9 cellular contexts compared by ENCODE assay signal in the genomic region with DNA sequence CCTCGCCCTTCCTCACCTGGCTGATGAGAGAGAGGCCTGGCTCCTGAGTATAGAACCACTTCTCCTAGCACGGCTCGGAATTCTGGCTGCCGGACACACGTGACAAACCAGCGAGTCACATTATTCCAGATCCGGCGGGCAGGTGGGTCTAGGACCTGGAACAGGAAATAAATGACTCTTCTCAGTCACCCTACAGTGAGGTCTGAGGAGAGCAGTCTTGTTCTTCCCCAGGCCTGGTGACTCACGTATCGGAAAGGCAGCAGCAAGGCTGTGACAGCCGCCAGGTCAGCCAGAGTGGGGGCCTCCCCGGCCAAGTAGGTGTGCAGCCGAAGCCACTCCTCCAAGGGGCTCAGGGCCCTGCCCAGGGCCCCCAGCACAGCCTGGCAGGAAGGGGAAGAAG. TPM values are rescaled to one million over a fixed set of nuclear protein-coding genes. Genes with fewer than 3 reads are reported as not detected.
DNase-seq lines count a peak whose midpoint lies in the region; ATAC-seq and TF ChIP-seq lines count a peak whose summit lies in the region.
"Had no signal": no experiment of that assay in that cellular context is flagged by ENCODE, and none has a peak within 500 bp of the region (broad histone marks: within the 10 kb centered on the region; RNA-seq: fewer than 3 reads in every experiment).

No MANE protein-coding gene starts in this region.

- peaks cover 63% of the 10 kb centered on the region for H3K79me2 ChIP-seq in GM23248 (ENCODE audit: insufficient read depth)

- H3K27me3 Mint-ChIP-seq in activated CD8-positive, alpha-beta T cell treated with anti-CD3 and anti-CD28 coated beads, Interleukin-2, amount 10 ng/mL, durations not matched to agents 7 days and 5 days (ENCODE audit: low read depth) = no peaks in the 10 kb centered on the region
- H3K27me3 Mint-ChIP-seq in glutamatergic neuron (ENCODE audit: unreplicated experiment) = peaks cover 9% of the 10 kb centered on the region

- ATAC-seq in activated CD8-positive, alpha-beta T cell treated with anti-CD3 and anti-CD28 coated beads, Interleukin-2, amount 10 ng/mL, durations not matched to agents 7 days and 5 days = no peak
- no peak for ATAC-seq in GM18868 (IDR thresholded peaks at IDR 0.05; ENCODE audit: unreplicated experiment)

- H3K27me3 ChIP-seq in GM23248 (replicated peaks; ENCODE audit: insufficient read depth) = no peaks in the 10 kb centered on the region

- peak overlapping the region; percentile 43 for H3K27ac Mint-ChIP-seq in activated CD8-positive, alpha-beta T cell treated with anti-CD3 and anti-CD28 coated beads, Interleukin-2, amount 10 ng/mL, durations not matched to agents 7 days and 5 days
- no peak overlapping the region for H3K27ac Mint-ChIP-seq in glutamatergic neuron (ENCODE audit: unreplicated experiment)

- no peak overlapping the region for H3K4me2 ChIP-seq in GM23248 (ENCODE audit: unreplicated experiment)

- no peak overlapping the region for H3K27ac ChIP-seq in GM23248

- 87 to 91% methylated on average over 13 of the region's 13 CpGs for WGBS in GM23248 (ENCODE audit: low coverage in 1 of 2, low lambda C conversion rate in 2 of 2, missing lambda C conversion rate in 2 of 2), 2 experiments

- no peak overlapping the region for H3K4me3 ChIP-seq in GM23248

- in situ Hi-C loops in GM23248 (cut with MboI) = no loop called here

- no peaks in the 10 kb centered on the region for H3K9me3 Mint-ChIP-seq in activated CD8-positive, alpha-beta T cell treated with anti-CD3 and anti-CD28 coated beads, Interleukin-2, amount 10 ng/mL, durations not matched to agents 7 days and 5 days (ENCODE audit: insufficient read depth)
- H3K9me3 Mint-ChIP-seq in glutamatergic neuron (ENCODE audit: unreplicated experiment) = peaks cover 20% of the 10 kb centered on the region

- no peak overlapping the region for H3K9ac ChIP-seq in GM23248

- H3F3A ChIP-seq in GM23248 (ENCODE audit: insufficient read depth) = peaks cover 22% of the 10 kb centered on the region

- H3K9me2 ChIP-seq in GM23248 (ENCODE audit: insufficient read depth) = no peaks in the 10 kb centered on the region

- H3K4me3 Mint-ChIP-seq in activated CD8-positive, alpha-beta T cell treated with anti-CD3 and anti-CD28 coated beads, Interleukin-2, amount 10 ng/mL, durations not matched to agents 7 days and 5 days = no peak overlapping the region
- H3K4me3 Mint-ChIP-seq in glutamatergic neuron (ENCODE audit: unreplicated experiment) = peak overlapping the region; percentile 52

- peaks cover 44% of the 10 kb centered on the region for H3K4me1 Mint-ChIP-seq in activated CD8-positive, alpha-beta T cell treated with anti-CD3 and anti-CD28 coated beads, Interleukin-2, amount 10 ng/mL, durations not matched to agents 7 days and 5 days (ENCODE audit: low read depth)
- H3K4me1 Mint-ChIP-seq in glutamatergic neuron (ENCODE audit: low read depth, unreplicated experiment) = peaks cover 18% of the 10 kb centered on the region

- H4K20me1 ChIP-seq in GM23248 (ENCODE audit: insufficient read depth) = no peaks in the 10 kb centered on the region

- DNase-seq in A172 (ENCODE audit: low spot score) = peak; percentile 85
- peak; percentile 36 for DNase-seq in GM23248
- DNase-seq in activated CD8-positive, alpha-beta T cell treated with anti-CD3 and anti-CD28 coated beads, Interleukin-2, amount 10 ng/mL, durations not matched to agents 7 days and 5 days = no peak
- DNase-seq in glutamatergic neuron = no peak
- no peak for DNase-seq in NCI-H2227 (lab: John Stamatoyannopoulos, UW; ENCODE audit: unreplicated experiment)
- no peak for DNase-seq in DMS 273 (lab: John Stamatoyannopoulos, UW; ENCODE audit: unreplicated experiment)
- DNase-seq in head of caudate nucleus = no peak
- DNase-seq: NCI-H2081 treated with DMSO at 0.1 percent for 48 hours had no signal

- CTCF ChIA-PET in activated CD8-positive, alpha-beta T cell treated with anti-CD3 and anti-CD28 coated beads, Interleukin-2, amount 10 ng/mL, durations not matched to agents 7 days and 5 days (lab: Charles Lee) = interaction anchor here (0.6 to 3.0 kb wide), 3 partner anchors 14 to 23 kb away, joined by 3 to 9 read pairs (median 3); partner anchors contain the start of gene LSM2

- H3K9me3 ChIP-seq in GM23248 (ENCODE audit: low read depth) = no peaks in the 10 kb centered on the region

- intact Hi-C loops in head of caudate nucleus (cut with DNase I) = no loop called here

- peaks cover 6% of the 10 kb centered on the region; the same call in 1 of the 2 replicates for H3K4me1 ChIP-seq in GM23248 (ENCODE audit: insufficient read depth)

- peaks cover 20% of the 10 kb centered on the region for H3K36me3 ChIP-seq in GM23248 (ENCODE audit: low read depth)

- POLR2A ChIA-PET in activated CD8-positive, alpha-beta T cell treated with anti-CD3 and anti-CD28 coated beads, Interleukin-2, amount 10 ng/mL, durations not matched to agents 7 days and 5 days (lab: Charles Lee) = interaction anchor here (0.8 kb wide), 1 partner anchor 251 kb away, joined by 3 read pairs; no protein-coding TSS in a partner anchor

- H3K36me3 Mint-ChIP-seq in activated CD8-positive, alpha-beta T cell treated with anti-CD3 and anti-CD28 coated beads, Interleukin-2, amount 10 ng/mL, durations not matched to agents 7 days and 5 days (ENCODE audit: low read depth) = peaks cover 43% of the 10 kb centered on the region
- peaks cover 4% of the 10 kb centered on the region for H3K36me3 Mint-ChIP-seq in glutamatergic neuron (ENCODE audit: unreplicated experiment)

- TF ChIP-seq CTCF in glutamatergic neuron (IDR thresholded peaks at IDR 0.05; ENCODE audit: partially characterized antibody, unreplicated experiment) = no peak

- H2AFZ ChIP-seq in GM23248 = no peak overlapping the region

RNA-seq across cellular contexts. Expression of gene VARS1, which starts 2.8 kb away (rescaled TPM):
- 56.0 and 58.8 TPM in 2 replicates for total RNA-seq in A172 (2014; rRNA removed; shearing (Covaris generic))
- total RNA-seq in GM23248 (2014; rRNA removed; shearing (Covaris generic)) = 47.6 and 66.4 TPM in 2 replicates
- 39.1 and 39.8 TPM in 2 replicates for polyA plus RNA-seq in GM23248 (2016; fragmentation: Nextera tagmentation; extraction: Ambion mirVana)
- 100 to 1,000 TPM; 114 to 115 TPM for total RNA-seq in activated CD8-positive, alpha-beta T cell treated with anti-CD3 and anti-CD28 coated beads, Interleukin-2, amount 10 ng/mL, durations not matched to agents 7 days and 5 days
- total RNA-seq in glutamatergic neuron (ENCODE audit: unreplicated experiment) = 204 TPM

RNA-seq across cellular contexts. Expression of gene LSM2, which starts 14.0 kb away (rescaled TPM):
- 80.4 and 88.0 TPM in 2 replicates for total RNA-seq in A172 (2014; rRNA removed; shearing (Covaris generic))
- total RNA-seq in GM23248 (2014; rRNA removed; shearing (Covaris generic)) = 32.5 and 40.3 TPM in 2 replicates
- 48.4 and 52.3 TPM in 2 replicates for polyA plus RNA-seq in GM23248 (2016; fragmentation: Nextera tagmentation; extraction: Ambion mirVana)
- total RNA-seq in activated CD8-positive, alpha-beta T cell treated with anti-CD3 and anti-CD28 coated beads, Interleukin-2, amount 10 ng/mL, durations not matched to agents 7 days and 5 days = 100 to 1,000 TPM; 123 to 128 TPM
- 68.2 TPM for total RNA-seq in glutamatergic neuron (ENCODE audit: unreplicated experiment)

RNA-seq across cellular contexts. Expression of gene VWA7, which starts 15.6 kb away (rescaled TPM):
- 0.60 and 3.2 TPM in 2 replicates for total RNA-seq in A172 (2014; rRNA removed; shearing (Covaris generic))
- total RNA-seq in GM23248 (2014; rRNA removed; shearing (Covaris generic)) = 0.54 TPM in 1 of 2 replicates, not detected in the other
- 0.37 and 0.56 TPM in 2 replicates for polyA plus RNA-seq in GM23248 (2016; fragmentation: Nextera tagmentation; extraction: Ambion mirVana)
- total RNA-seq in activated CD8-positive, alpha-beta T cell treated with anti-CD3 and anti-CD28 coated beads, Interleukin-2, amount 10 ng/mL, durations not matched to agents 7 days and 5 days = 1 to 10 TPM; 6.4 to 6.6 TPM
- 3.2 TPM for total RNA-seq in glutamatergic neuron (ENCODE audit: unreplicated experiment)

RNA-seq across cellular contexts. Expression of gene HSPA1L, which starts 22.3 kb away (rescaled TPM):
- total RNA-seq in A172 (2014; rRNA removed; shearing (Covaris generic)) = 1.4 and 3.0 TPM in 2 replicates
- 1.3 and 1.7 TPM in 2 replicates for total RNA-seq in GM23248 (2014; rRNA removed; shearing (Covaris generic))
- 0.85 and 0.91 TPM in 2 replicates for polyA plus RNA-seq in GM23248 (2016; fragmentation: Nextera tagmentation; extraction: Ambion mirVana)
- 1 to 10 TPM; 3.0 to 3.1 TPM for total RNA-seq in activated CD8-positive, alpha-beta T cell treated with anti-CD3 and anti-CD28 coated beads, Interleukin-2, amount 10 ng/mL, durations not matched to agents 7 days and 5 days
- 2.5 TPM for total RNA-seq in glutamatergic neuron (ENCODE audit: unreplicated experiment)

RNA-seq across cellular contexts. Expression of gene HSPA1A, which starts 22.6 kb away (rescaled TPM):
- total RNA-seq in A172 (2014; rRNA removed; shearing (Covaris generic)) = 1.2 and 4.1 TPM in 2 replicates
- total RNA-seq in GM23248 (2014; rRNA removed; shearing (Covaris generic)) = 86.1 and 107 TPM in 2 replicates
- 67.5 and 76.3 TPM in 2 replicates for polyA plus RNA-seq in GM23248 (2016; fragmentation: Nextera tagmentation; extraction: Ambion mirVana)
- 10 to 100 TPM; 75.6 to 75.7 TPM for total RNA-seq in activated CD8-positive, alpha-beta T cell treated with anti-CD3 and anti-CD28 coated beads, Interleukin-2, amount 10 ng/mL, durations not matched to agents 7 days and 5 days
- 54.3 TPM for total RNA-seq in glutamatergic neuron (ENCODE audit: unreplicated experiment)

Comparison
In these comparisons a context has a peak if more than half of its experiments do, and no peak if none do; other contexts are left out.
1. DNase-seq: peak in A172 (single experiment) and GM23248 (single experiment); none in activated CD8-positive, alpha-beta T cell treated with anti-CD3 and anti-CD28 coated beads, Interleukin-2, amount 10 ng/mL, durations not matched to agents 7 days and 5 days (single experiment), glutamatergic neuron (single experiment), NCI-H2227 (single experiment), DMS 273 (single experiment) and head of caudate nucleus (0 of 42).